8 cellular contexts compared by ENCODE assay signal in genomic region chr12:122834921-122835692, GRCh38. TPM values are rescaled to one million over a fixed set of nuclear protein-coding genes. Genes with fewer than 3 reads are reported as not detected.
DNase-seq lines count a peak whose midpoint lies in the region; ATAC-seq and TF ChIP-seq lines count a peak whose summit lies in the region.

TSS of gene HIP1R (plus strand) at chr12:122835457. CDS start at chr12:122835551, 94 bp downstream.

- no peak for TF ChIP-seq CTCF in VCaP (conservative IDR thresholded peaks at IDR 0.05)
- TF ChIP-seq CTCF in mammary epithelial cell (conservative IDR thresholded peaks at IDR 0.05 in 1 of 2, IDR thresholded peaks at IDR 0.05 in 1 of 2; ENCODE audit: extremely low read depth in 1 of 2, insufficient read depth in 1 of 2, low read depth in 1 of 2, low read length in 2 of 2) = no peak
- no peak for TF ChIP-seq CTCF in kidney epithelial cell (IDR thresholded peaks at IDR 0.05; ENCODE audit: insufficient read depth, low read length, poor library complexity, severe bottlenecking)

- dilution Hi-C loops in mammary epithelial cell (cut with HindIII; ENCODE audit: low sequenced_read_pairs) = loop anchor here (25.0 kb wide), 1 partner anchor 402 kb away; the partner anchor contains the start of genes MPHOSPH9 and MTRFR

- H3K9ac ChIP-seq in mammary epithelial cell (ENCODE audit: insufficient read depth, low read length) = peak within 1 kb of the TSS; percentile 63

- peak within 1 kb of the TSS; percentile 34 to 72 (median 64) for H3K4me3 ChIP-seq in mammary epithelial cell (replicated peaks in 1 of 3; ENCODE audit: insufficient read depth in 1 of 3, low read depth in 2 of 3, low read length in 3 of 3)
- peak within 1 kb of the TSS; percentile 78 for H3K4me3 ChIP-seq in kidney epithelial cell (ENCODE audit: low read depth, low read length)

- ATAC-seq in HG03025 (IDR thresholded peaks at IDR 0.05; ENCODE audit: low FRiP score, unreplicated experiment) (peak; percentile 15), HG03139 (IDR thresholded peaks at IDR 0.05; ENCODE audit: unreplicated experiment) (no peak), HG03457 (IDR thresholded peaks at IDR 0.05; ENCODE audit: unreplicated experiment) (no peak)

- H3K36me3 ChIP-seq in mammary epithelial cell (ENCODE audit: insufficient read depth, low read length) = no peaks in the 10 kb centered on the region
- H3K36me3 ChIP-seq in kidney epithelial cell (ENCODE audit: control insufficient read depth, insufficient read depth, low read length) = no peaks in the 10 kb centered on the region

- H4K20me1 ChIP-seq in mammary epithelial cell (ENCODE audit: insufficient read depth, low read length) = no peaks in the 10 kb centered on the region

- in situ Hi-C loops in mammary epithelial cell (cut with MboI; ENCODE audit: low sequenced_read_pairs in 2 of 2) = no loop called here

- peak within 1 kb of the TSS; percentile 95 for H3K4me2 ChIP-seq in mammary epithelial cell (ENCODE audit: insufficient read depth, low read depth, low read length)

- DNase-seq in ELF-1 (ENCODE audit: low read depth, low spot score) (peak; percentile 23), mammary epithelial cell (no peak), kidney epithelial cell (ENCODE audit: low read depth) (no peak)
- DNase-seq in stimulated activated CD4-positive, alpha-beta T cell treated with anti-CD3 and anti-CD28 coated beads, Interleukin-15, amount 100 ng/mL, for 24 hours = peak; percentile 72

- intact Hi-C loops in mammary epithelial cell (cut with micrococcal nuclease) = no loop called here

- H3K79me2 ChIP-seq in mammary epithelial cell (ENCODE audit: insufficient read depth, low read length) = peaks cover 45% of the 10 kb centered on the region

- no peaks in the 10 kb centered on the region for H3K27me3 ChIP-seq in mammary epithelial cell (ENCODE audit: insufficient read depth, low read length)
- no peaks in the 10 kb centered on the region for H3K27me3 ChIP-seq in kidney epithelial cell (ENCODE audit: control insufficient read depth, insufficient read depth, low read length)

- H3K9me3 ChIP-seq in mammary epithelial cell (replicated peaks; ENCODE audit: insufficient read depth, low read length) = peaks cover 2% of the 10 kb centered on the region

- peak within 1 kb of the TSS; percentile 63 for H2AFZ ChIP-seq in mammary epithelial cell (ENCODE audit: low read depth, low read length)

- H3K27ac ChIP-seq in VCaP = peak within 1 kb of the TSS; percentile 84
- peak within 1 kb of the TSS; percentile 55 for H3K27ac ChIP-seq in mammary epithelial cell (ENCODE audit: insufficient read depth, low read depth, low read length)

- peaks cover 36% of the 10 kb centered on the region for H3K4me1 ChIP-seq in mammary epithelial cell (ENCODE audit: insufficient read depth, low read length)

- CTCF ChIA-PET in mammary epithelial cell (lab: Charles Lee; ENCODE audit: low non-redundant PET) = interaction anchor here (0.6 to 1.0 kb wide), 3 partner anchors 8 to 63 kb away, joined by 4 to 12 read pairs (median 8); no protein-coding TSS in a partner anchor

- WGBS in mammary epithelial cell (ENCODE audit: low coverage, missing lambda C conversion rate) = 0% methylated on average over 1 of the region's 76 CpGs

- no TSS peak for BruUV-seq in mammary epithelial cell (replicated peaks; lab: Mats Ljungman, UMichigan)

RNA-seq across cellular contexts. Expression of gene HIP1R, which starts in this region (rescaled TPM):
- total RNA-seq in mammary epithelial cell = 10 to 100 TPM; 52.1 to 59.7 TPM
- polyA plus RNA-seq in mammary epithelial cell = 22.5 TPM
- polyA minus RNA-seq in mammary epithelial cell = 105 TPM
- total RNA-seq in kidney epithelial cell = 86.5 and 108 TPM in 2 replicates

Comparison
In these comparisons a context has a peak if more than half of its experiments do, and no peak if none do; other contexts are left out.
1. DNase-seq: peak in ELF-1 (single experiment) and stimulated activated CD4-positive, alpha-beta T cell treated with anti-CD3 and anti-CD28 coated beads, Interleukin-15, amount 100 ng/mL, for 24 hours (single experiment); none in mammary epithelial cell (single experiment) and kidney epithelial cell (single experiment).